1 cellular context compared by ENCODE assay signal in genomic region chr20:611843-612185, GRCh38.
TF ChIP-seq lines count a peak whose summit lies in the region.

No MANE protein-coding gene starts in this region.

TF ChIP-seq in H1, 55 proteins besides CTCF, POLR2A, EP300 and RAD21:
- TF ChIP-seq BACH1 (IDR thresholded peaks at IDR 0.05; ENCODE audit: low read length), result no peak
- TF ChIP-seq HDAC6 (IDR thresholded peaks at IDR 0.05; ENCODE audit: low read depth, low read length), result no peak
- TF ChIP-seq CHD2 (IDR thresholded peaks at IDR 0.05; ENCODE audit: low read length), result no peak
- no peak for TF ChIP-seq NRF1 (IDR thresholded peaks at IDR 0.05; ENCODE audit: low read depth, low read length)
- no peak for TF ChIP-seq SP1 (IDR thresholded peaks at IDR 0.05; ENCODE audit: low read depth, low read length)
- no peak for TF ChIP-seq JUND (IDR thresholded peaks at IDR 0.05; ENCODE audit: low read length)
- no peak for TF ChIP-seq SP4 (IDR thresholded peaks at IDR 0.05; ENCODE audit: low read length)
- no peak for TF ChIP-seq ATF2 (IDR thresholded peaks at IDR 0.05; ENCODE audit: low read length)
- no peak for TF ChIP-seq POLR2AphosphoS5 (IDR thresholded peaks at IDR 0.05; ENCODE audit: low read depth, low read length)
- TF ChIP-seq NANOG (IDR thresholded peaks at IDR 0.05; ENCODE audit: insufficient read depth, low read depth, low read length, poor library complexity, severe bottlenecking), result no peak
- no peak for TF ChIP-seq KDM5A (IDR thresholded peaks at IDR 0.05; ENCODE audit: low read length)
- no peak for TF ChIP-seq SAP30 (IDR thresholded peaks at IDR 0.05; ENCODE audit: insufficient read depth, insufficient replicate concordance, low read length)
- no peak for TF ChIP-seq BRCA1 (IDR thresholded peaks at IDR 0.05; ENCODE audit: low read depth, low read length)
- TF ChIP-seq CHD1 (IDR thresholded peaks at IDR 0.05; ENCODE audit: low read depth, low read length), result no peak
